21 cellular contexts compared by ENCODE assay signal in genomic region chr3:15386352-15386751, GRCh38. TPM values are rescaled to one million over a fixed set of nuclear protein-coding genes. Genes with fewer than 3 reads are reported as not detected.
DNase-seq lines count a peak whose midpoint lies in the region; ATAC-seq, FAIRE-seq and TF ChIP-seq lines count a peak whose summit lies in the region.
"Had no signal": no experiment of that assay in that cellular context is flagged by ENCODE, and none has a peak within 500 bp of the region (broad histone marks: within the 10 kb centered on the region; RNA-seq: fewer than 3 reads in every experiment).

No MANE protein-coding gene starts in this region.

- DNase-seq in DMS79 (lab: John Stamatoyannopoulos, UW) (peak; percentile 84), MM.1S (no peak), adrenal gland (peak in 5 of 7 donors; percentile 15 to 52 (median 40)), small intestine (peak; percentile 63)
- no peak for DNase-seq in activated T-cell treated with anti-CD3 and anti-CD28 coated beads, Interleukin-2, amount 50 U/mL, for 72 hours
- DNase-seq: activated CD4-positive, alpha-beta memory T cell treated with anti-CD3 and anti-CD28 coated beads for 36 hours; activated T-cell treated with anti-CD3 and anti-CD28 coated beads, Interleukin-2, amount 50 U/mL, for 1 hour; CD8-positive, alpha-beta T cell; EL; endodermal cell; left ventricle myocardium superior; NCI-H1092; NCI-H2029 treated with DMSO at 0.1 percent for 48 hours; NCI-H524; SHP77 treated with DMSO at 0.1 percent for 48 hours had no signal

- peak overlapping the region; percentile 72; the same call in 1 of the 2 replicates for H3K4me2 ChIP-seq in MM.1S (ENCODE audit: low read depth, low read length)

- H3K9me3 Mint-ChIP-seq in activated T-cell treated with anti-CD3 and anti-CD28 coated beads, Interleukin-2, amount 50 U/mL, for 72 hours = peaks cover 0 to 4% of the 10 kb centered on the region in 2 donors
- H3K9me3 Mint-ChIP-seq: activated naive CD4-positive, alpha-beta T cell treated with anti-CD3 and anti-CD28 coated beads, Interleukin-2, amount 50 U/mL, for 24 hours; T-helper 1 cell treated with Interleukin-12 subunit alpha and Interleukin-12 subunit beta and Interleukin-4 antibody, amounts not matched to agents 30 μg/mL and 1 μg/mL, for 36 hours had no signal

- H3K27me3 ChIP-seq in MM.1S (replicated peaks; ENCODE audit: insufficient read depth, low read length) (no peaks in the 10 kb centered on the region), adrenal gland (no peaks in the 10 kb centered on the region), small intestine (ENCODE audit: control insufficient read depth in 2 of 2, insufficient read depth in 2 of 2, low read length in 2 of 2) (no peaks in the 10 kb centered on the region)

- no peak for ATAC-seq in activated T-cell treated with anti-CD3 and anti-CD28 coated beads, Interleukin-2, amount 50 U/mL, for 72 hours (replicated peaks in 1 of 2)
- ATAC-seq in GM21381 (IDR thresholded peaks at IDR 0.05; ENCODE audit: unreplicated experiment) (no peak), GM19452 (IDR thresholded peaks at IDR 0.05; ENCODE audit: unreplicated experiment) (no peak), GM18870 (IDR thresholded peaks at IDR 0.05; ENCODE audit: unreplicated experiment) (no peak)
- ATAC-seq: CD8-positive, alpha-beta T cell had no signal

- no peak overlapping the region for H3K27ac Mint-ChIP-seq in activated T-cell treated with anti-CD3 and anti-CD28 coated beads, Interleukin-2, amount 50 U/mL, for 72 hours
- H3K27ac Mint-ChIP-seq: activated CD4-positive, alpha-beta memory T cell treated with anti-CD3 and anti-CD28 coated beads for 36 hours; activated naive CD4-positive, alpha-beta T cell treated with anti-CD3 and anti-CD28 coated beads, Interleukin-2, amount 50 U/mL, for 24 hours; CD8-positive, alpha-beta T cell; endodermal cell had no signal

- no peak for FAIRE-seq in small intestine (lab: Jason Lieb, UNC)
- FAIRE-seq: H1 had no signal

- peaks cover 39% of the 10 kb centered on the region for H3K4me1 ChIP-seq in MM.1S (ENCODE audit: low read length)
- H3K4me1 ChIP-seq in adrenal gland (replicated peaks in 1 of 2) = peaks cover 36 to 48% of the 10 kb centered on the region in 2 donors
- peaks cover 2 to 5% of the 10 kb centered on the region in 2 donors for H3K4me1 ChIP-seq in small intestine (ENCODE audit: control insufficient read depth in 2 of 2, insufficient read depth in 1 of 2, low read depth in 1 of 2, low read length in 1 of 2)

- peak overlapping the region; percentile 80; the same call in 1 of the 2 replicates for H3K27ac ChIP-seq in MM.1S (ENCODE audit: low read length)
- peak overlapping the region in 4 of 5 donors; percentile 25 to 83 (median 74) for H3K27ac ChIP-seq in adrenal gland
- peak overlapping the region in 1 of 2 donors; percentile 18 for H3K27ac ChIP-seq in small intestine (ENCODE audit: low read depth in 1 of 2, low read length in 1 of 2)

- H3K9me3 ChIP-seq in MM.1S (replicated peaks; ENCODE audit: insufficient read depth, low read length) (no peaks in the 10 kb centered on the region), adrenal gland (replicated peaks in 1 of 3) (peaks cover 0 to 4% (median 0%) of the 10 kb centered on the region in 3 donors), small intestine (ENCODE audit: control insufficient read depth, low read depth) (no peaks in the 10 kb centered on the region)

- no peak overlapping the region for H3K4me3 Mint-ChIP-seq in activated T-cell treated with anti-CD3 and anti-CD28 coated beads, Interleukin-2, amount 50 U/mL, for 72 hours
- H3K4me3 Mint-ChIP-seq: activated CD4-positive, alpha-beta memory T cell treated with anti-CD3 and anti-CD28 coated beads for 36 hours; activated naive CD4-positive, alpha-beta T cell treated with anti-CD3 and anti-CD28 coated beads, Interleukin-2, amount 50 U/mL, for 24 hours; CD8-positive, alpha-beta T cell; endodermal cell; T-helper 1 cell treated with Interleukin-12 subunit alpha and Interleukin-12 subunit beta and Interleukin-4 antibody, amounts not matched to agents 30 μg/mL and 1 μg/mL, for 36 hours had no signal

- H3K9ac ChIP-seq in MM.1S (ENCODE audit: low read length) = 0 out of 2 replicates have a peak overlapping the region, but pooled peaks have one; percentile 26

- H2AFZ ChIP-seq in MM.1S (ENCODE audit: low read length) = peak overlapping the region; percentile 65

- 38 to 64% (median 56%) methylated on average over 1 of the region's 1 CpG for WGBS in adrenal gland, 4 donors
- WGBS in small intestine, 3 donors = 43 to 78% (median 62%) methylated on average over 1 of the region's 1 CpG

- no peaks in the 10 kb centered on the region for H3K4me1 Mint-ChIP-seq in activated T-cell treated with anti-CD3 and anti-CD28 coated beads, Interleukin-2, amount 50 U/mL, for 72 hours (ENCODE audit: low read depth)
- H3K4me1 Mint-ChIP-seq: activated naive CD4-positive, alpha-beta T cell treated with anti-CD3 and anti-CD28 coated beads, Interleukin-2, amount 50 U/mL, for 24 hours; endodermal cell had no signal

- H3K36me3 ChIP-seq in MM.1S (replicated peaks; ENCODE audit: insufficient read depth, low read length) (no peaks in the 10 kb centered on the region), adrenal gland (replicated peaks in 1 of 2) (no peaks in the 10 kb centered on the region), small intestine (ENCODE audit: control insufficient read depth in 2 of 2, insufficient read depth in 2 of 2, low read length in 2 of 2) (no peaks in the 10 kb centered on the region)

- H3K79me2 ChIP-seq in MM.1S (ENCODE audit: low read length) = no peaks in the 10 kb centered on the region

- H3K9me2 ChIP-seq in MM.1S (replicated peaks; ENCODE audit: insufficient read depth, low read length) = no peaks in the 10 kb centered on the region

- H3F3A ChIP-seq in MM.1S (ENCODE audit: insufficient read depth, low read length) = peaks cover 27% of the 10 kb centered on the region

- H3K4me3 ChIP-seq in MM.1S (ENCODE audit: low read length) (0 out of 2 replicates have a peak overlapping the region, but pooled peaks have one; percentile 10), adrenal gland (peak overlapping the region in 1 of 4 donors; percentile 0), small intestine (ENCODE audit: low read depth in 1 of 2, low read length in 2 of 2) (no peak overlapping the region)

- TF ChIP-seq CTCF in MM.1S (IDR thresholded peaks at IDR 0.05; ENCODE audit: low read length) = no peak
- no peak for TF ChIP-seq CTCF in adrenal gland (IDR thresholded peaks at IDR 0.05)

- TF ChIP-seq POLR2A in adrenal gland (IDR thresholded peaks at IDR 0.05) = no peak

- intact Hi-C loops in adrenal gland (cut with DNase I) = loop anchor here in 1 of 2 donors (10.0 kb wide), 1 partner anchor 122 kb away; no protein-coding TSS in a partner anchor

- H3K36me3 Mint-ChIP-seq in activated T-cell treated with anti-CD3 and anti-CD28 coated beads, Interleukin-2, amount 50 U/mL, for 72 hours (ENCODE audit: insufficient read depth in 2 of 2) = peaks cover 0 to 6% of the 10 kb centered on the region in 2 donors
- H3K36me3 Mint-ChIP-seq: activated CD4-positive, alpha-beta memory T cell treated with anti-CD3 and anti-CD28 coated beads for 36 hours; activated naive CD4-positive, alpha-beta T cell treated with anti-CD3 and anti-CD28 coated beads, Interleukin-2, amount 50 U/mL, for 24 hours; CD8-positive, alpha-beta T cell had no signal

- no peaks in the 10 kb centered on the region for H3K27me3 Mint-ChIP-seq in activated T-cell treated with anti-CD3 and anti-CD28 coated beads, Interleukin-2, amount 50 U/mL, for 72 hours (ENCODE audit: low read depth)
- H3K27me3 Mint-ChIP-seq: activated CD4-positive, alpha-beta memory T cell treated with anti-CD3 and anti-CD28 coated beads for 36 hours; activated naive CD4-positive, alpha-beta T cell treated with anti-CD3 and anti-CD28 coated beads, Interleukin-2, amount 50 U/mL, for 24 hours had no signal

- H4K20me1 ChIP-seq in MM.1S (ENCODE audit: insufficient read depth, low read length) = no peaks in the 10 kb centered on the region

RNA-seq across cellular contexts. Expression of gene METTL6, which starts 41.0 kb away (rescaled TPM):
- total RNA-seq in adrenal gland = 10 to 100 TPM in 6 of 8 donors, 1 to 10 TPM in 2; 6.8 to 34.2 (median 13.1) TPM
- polyA plus RNA-seq in adrenal gland (10 to 100 TPM in 1 of 3 donors, 1 to 10 TPM in 2; 6.2 to 16.9 (median 8.4) TPM), small intestine (1 to 10 TPM; 6.8 to 9.0 (median 7.2) TPM)
- total RNA-seq in activated T-cell treated with anti-CD3 and anti-CD28 coated beads, Interleukin-2, amount 50 U/mL, for 72 hours = 10 to 100 TPM; 26.8 to 29.6 TPM

RNA-seq across cellular contexts. Expression of gene EAF1, which starts 41.0 kb away (rescaled TPM):
- total RNA-seq in adrenal gland = 10 to 100 TPM; 11.8 to 30.6 (median 20.7) TPM
- 10 to 100 TPM in 1 of 3 donors, 1 to 10 TPM in 2; 2.6 to 22.5 (median 4.6) TPM for polyA plus RNA-seq in adrenal gland
- 1 to 10 TPM; 5.9 to 9.8 (median 9.4) TPM for polyA plus RNA-seq in small intestine
- 10 to 100 TPM; 29.9 to 33.4 TPM for total RNA-seq in activated T-cell treated with anti-CD3 and anti-CD28 coated beads, Interleukin-2, amount 50 U/mL, for 72 hours

RNA-seq across cellular contexts. Expression of gene SH3BP5, which starts 54.0 kb away (rescaled TPM):
- total RNA-seq in adrenal gland = 100 to 1,000 TPM; 134 to 830 (median 180) TPM
- polyA plus RNA-seq in adrenal gland (1,000 to 10,000 TPM in 1 of 3 donors, 100 to 1,000 TPM in 2; 119 to 1,158 (median 135) TPM), small intestine (10 to 100 TPM in 2 of 3 donors, 1 to 10 TPM in 1; 4.9 to 24.0 (median 14.3) TPM)
- total RNA-seq in activated T-cell treated with anti-CD3 and anti-CD28 coated beads, Interleukin-2, amount 50 U/mL, for 72 hours = 10 to 100 TPM in 1 of 2 donors, 1 to 10 TPM in 1; 7.4 to 19.6 TPM

Comparison
In these comparisons a context has a peak if more than half of its experiments do, and no peak if none do; other contexts are left out.
1. DNase-seq: peak in DMS79 (single experiment), adrenal gland (5 of 7) and small intestine (single experiment); none in MM.1S (single experiment) and activated T-cell treated with anti-CD3 and anti-CD28 coated beads, Interleukin-2, amount 50 U/mL, for 72 hours (0 of 2).
2. RNA of gene SH3BP5, which starts 54.0 kb away (total RNA-seq): 134 to 830 TPM in adrenal gland; 7.4 to 19.6 TPM in activated T-cell treated with anti-CD3 and anti-CD28 coated beads, Interleukin-2, amount 50 U/mL, for 72 hours; every median in the first group is over 4 times any median in the second.